Comparison of ENCODE assay signal across 21 cellular contexts in genomic region chr12:110444455-110444854, GRCh38. TPM values are rescaled to one million over a fixed set of nuclear protein-coding genes. Genes with fewer than 3 reads are reported as not detected.
DNase-seq lines count a peak whose midpoint lies in the region; ATAC-seq and TF ChIP-seq lines count a peak whose summit lies in the region.
"Had no signal": no experiment of that assay in that cellular context is flagged by ENCODE, and none has a peak within 500 bp of the region (broad histone marks: within the 10 kb centered on the region; RNA-seq: fewer than 3 reads in every experiment).

No MANE protein-coding gene starts in this region.

- H3K4me3 ChIP-seq in neutrophil (ENCODE audit: low read depth in 1 of 2, low read length in 1 of 2): no peak overlapping the region

- peaks cover 18% of the 10 kb centered on the region for H3K4me1 Mint-ChIP-seq in T-helper 17 cell
- H3K4me1 Mint-ChIP-seq in effector memory CD8-positive, alpha-beta T cell (ENCODE audit: low read depth in 2 of 2): peaks cover 25 to 35% of the 10 kb centered on the region in 2 donors

- H3K9me3 ChIP-seq in T-helper 17 cell (ENCODE audit: control insufficient read depth, low read length, poor library complexity, severe bottlenecking): no peaks in the 10 kb centered on the region
- H3K9me3 ChIP-seq in neutrophil: no peaks in the 10 kb centered on the region
- H3K9me3 ChIP-seq: Caco-2 had no signal

- no peaks in the 10 kb centered on the region for H3K27me3 Mint-ChIP-seq in T-helper 17 cell
- no peaks in the 10 kb centered on the region for H3K27me3 Mint-ChIP-seq in effector memory CD8-positive, alpha-beta T cell
- H3K27me3 Mint-ChIP-seq: CD4-positive, alpha-beta memory T cell had no signal

- peaks cover 19 to 44% of the 10 kb centered on the region in 2 donors for H3K36me3 Mint-ChIP-seq in activated naive CD4-positive, alpha-beta T cell treated with anti-CD3 and anti-CD28 coated beads, Interleukin-2, amount 50 U/mL, for 72 hours
- H3K36me3 Mint-ChIP-seq in T-helper 17 cell (ENCODE audit: low read depth): no peaks in the 10 kb centered on the region
- peaks cover 80% of the 10 kb centered on the region for H3K36me3 Mint-ChIP-seq in effector memory CD8-positive, alpha-beta T cell (ENCODE audit: insufficient read depth)

- ATAC-seq in activated naive CD4-positive, alpha-beta T cell treated with anti-CD3 and anti-CD28 coated beads, Interleukin-2, amount 50 U/mL, for 72 hours: no peak
- ATAC-seq in T-helper 17 cell: no peak
- ATAC-seq in effector memory CD8-positive, alpha-beta T cell (replicated peaks): no peak
- ATAC-seq: Right ventricle myocardium inferior had no signal

- H3K4me3 Mint-ChIP-seq in T-helper 17 cell: no peak overlapping the region
- H3K4me3 Mint-ChIP-seq in effector memory CD8-positive, alpha-beta T cell: peak overlapping the region in 1 of 2 donors; percentile 29

- H3K27ac ChIP-seq in neutrophil: peak overlapping the region; percentile 4

- H3K27ac Mint-ChIP-seq in activated naive CD4-positive, alpha-beta T cell treated with anti-CD3 and anti-CD28 coated beads, Interleukin-2, amount 50 U/mL, for 72 hours: peak overlapping the region; percentile 18 to 34
- peak overlapping the region; percentile 57 for H3K27ac Mint-ChIP-seq in T-helper 17 cell
- H3K27ac Mint-ChIP-seq in effector memory CD8-positive, alpha-beta T cell: peak overlapping the region; percentile 28 to 46

- TF ChIP-seq CTCF in neutrophil (IDR thresholded peaks at IDR 0.05): no peak

- H3K4me1 ChIP-seq in neutrophil (ENCODE audit: control insufficient read depth in 1 of 2, insufficient read depth in 1 of 2, low read depth in 1 of 2, low read length in 1 of 2): peaks cover 31 to 35% of the 10 kb centered on the region in 2 experiments

- no peaks in the 10 kb centered on the region for H3K9me3 Mint-ChIP-seq in activated naive CD4-positive, alpha-beta T cell treated with anti-CD3 and anti-CD28 coated beads, Interleukin-2, amount 50 U/mL, for 72 hours
- no peaks in the 10 kb centered on the region for H3K9me3 Mint-ChIP-seq in effector memory CD8-positive, alpha-beta T cell
- H3K9me3 Mint-ChIP-seq: CD4-positive, alpha-beta memory T cell had no signal

- H3K36me3 ChIP-seq in neutrophil: peaks cover 93% of the 10 kb centered on the region

- H3K27me3 ChIP-seq in neutrophil: no peaks in the 10 kb centered on the region

- no peak for DNase-seq in activated naive CD4-positive, alpha-beta T cell treated with anti-CD3 and anti-CD28 coated beads, Interleukin-2, amount 50 U/mL, for 72 hours (ENCODE audit: low spot score in 2 of 2)
- DNase-seq in activated naive CD4-positive, alpha-beta T cell treated with Interleukin-2 at 50 U/mL for 16 hours: no peak
- no peak for DNase-seq in T-helper 17 cell
- DNase-seq in effector memory CD8-positive, alpha-beta T cell: no peak
- DNase-seq in NCI-H146 treated with DMSO at 0.1 percent for 48 hours (lab: John Stamatoyannopoulos, UW; ENCODE audit: unreplicated experiment): no peak
- no peak for DNase-seq in NOMO-1 treated with DMSO at 0.1 percent for 48 hours (lab: John Stamatoyannopoulos, UW; ENCODE audit: unreplicated experiment)
- DNase-seq in hepatic stellate cell (ENCODE audit: low spot score): no peak
- DNase-seq: Caco-2; CD4-positive, alpha-beta memory T cell; DMS 273 treated with DMSO at 0.1 percent for 48 hours; DMS79 treated with DMSO at 0.1 percent for 48 hours; H7; Karpas-422; MV-4-11; NCI-H1694 treated with DMSO at 0.1 percent for 48 hours; NCI-H2081 treated with DMSO at 0.1 percent for 48 hours; NCI-H2171 treated with DMSO at 0.1 percent for 48 hours; NCI-H446; NCI-H526 treated with DMSO at 0.1 percent for 48 hours had no signal

RNA-seq across cellular contexts. Expression of gene ARPC3, which starts 5.7 kb away (rescaled TPM):
- total RNA-seq in activated naive CD4-positive, alpha-beta T cell treated with anti-CD3 and anti-CD28 coated beads, Interleukin-2, amount 50 U/mL, for 72 hours: 100 to 1,000 TPM; 298 to 315 TPM
- total RNA-seq in T-helper 17 cell: 100 to 1,000 TPM; 196 to 225 TPM

RNA-seq across cellular contexts. Expression of gene GPN3, which starts 23.6 kb away (rescaled TPM):
- total RNA-seq in activated naive CD4-positive, alpha-beta T cell treated with anti-CD3 and anti-CD28 coated beads, Interleukin-2, amount 50 U/mL, for 72 hours: 10 to 100 TPM; 49.9 to 74.0 TPM
- total RNA-seq in T-helper 17 cell: 1 to 10 TPM; 4.4 to 5.2 TPM

RNA-seq across cellular contexts. Expression of gene FAM216A, which starts 24.2 kb away (rescaled TPM):
- total RNA-seq in activated naive CD4-positive, alpha-beta T cell treated with anti-CD3 and anti-CD28 coated beads, Interleukin-2, amount 50 U/mL, for 72 hours: 10 to 100 TPM; 17.4 to 41.5 TPM
- 1 to 10 TPM; 3.2 to 3.5 TPM for total RNA-seq in T-helper 17 cell

RNA-seq across cellular contexts. Expression of gene ANAPC7, which starts 40.9 kb away (rescaled TPM):
- 10 to 100 TPM; 63.1 to 64.8 TPM for total RNA-seq in activated naive CD4-positive, alpha-beta T cell treated with anti-CD3 and anti-CD28 coated beads, Interleukin-2, amount 50 U/mL, for 72 hours
- total RNA-seq in T-helper 17 cell: 10 to 100 TPM; 40.1 to 42.6 TPM

RNA-seq across cellular contexts. Expression of gene VPS29, which starts 57.5 kb away (rescaled TPM):
- total RNA-seq in activated naive CD4-positive, alpha-beta T cell treated with anti-CD3 and anti-CD28 coated beads, Interleukin-2, amount 50 U/mL, for 72 hours: 100 to 1,000 TPM; 113 to 122 TPM
- 10 to 100 TPM; 81.0 to 96.3 TPM for total RNA-seq in T-helper 17 cell

Comparison
In these comparisons a context has a peak if more than half of its experiments do, and no peak if none do; other contexts are left out.
1. RNA of gene GPN3, which starts 23.6 kb away (total RNA-seq): 49.9 to 74.0 TPM in activated naive CD4-positive, alpha-beta T cell treated with anti-CD3 and anti-CD28 coated beads, Interleukin-2, amount 50 U/mL, for 72 hours; 4.4 to 5.2 TPM in T-helper 17 cell; every median in the first group is over 4 times any median in the second.
2. RNA of gene FAM216A, which starts 24.2 kb away (total RNA-seq): 17.4 to 41.5 TPM in activated naive CD4-positive, alpha-beta T cell treated with anti-CD3 and anti-CD28 coated beads, Interleukin-2, amount 50 U/mL, for 72 hours; 3.2 to 3.5 TPM in T-helper 17 cell; every median in the first group is over 4 times any median in the second.
3. Peak in every context shown above with its lines, with median percentiles within 50 percentile points of each other: H3K27ac Mint-ChIP-seq.